21 cellular contexts compared by ENCODE assay signal in genomic region chr2:169007941-169008340, GRCh38. TPM values are rescaled to one million over a fixed set of nuclear protein-coding genes. Genes with fewer than 3 reads are reported as not detected.
DNase-seq lines count a peak whose midpoint lies in the region; ATAC-seq, FAIRE-seq and TF ChIP-seq lines count a peak whose summit lies in the region.
"Had no signal": no experiment of that assay in that cellular context is flagged by ENCODE, and none has a peak within 500 bp of the region (broad histone marks: within the 10 kb centered on the region; RNA-seq: fewer than 3 reads in every experiment).

No MANE protein-coding gene starts in this region.

- no peak overlapping the region for H3K14ac ChIP-seq in H1 (ENCODE audit: insufficient read length)

- H2BK5ac ChIP-seq in H1 (ENCODE audit: low read depth, low read length), result no peak overlapping the region

- H4K20me1 ChIP-seq in BLaER1 treated with 17β-estradiol and CSF1 and Interleukin-3, amounts not matched to agents 10 nM and 100 nM, result no peaks in the 10 kb centered on the region
- H4K20me1 ChIP-seq in H1 (replicated peaks in 1 of 2; ENCODE audit: control insufficient read depth in 1 of 2, insufficient read depth in 2 of 2, low read length in 2 of 2), result no peaks in the 10 kb centered on the region

- FAIRE-seq in H1 (lab: Jason Lieb, UNC), result no peak
- FAIRE-seq: GM19239, HepG2 had no signal

- H4K91ac ChIP-seq in H1 (replicated peaks; ENCODE audit: insufficient read length, low read length), result no peak overlapping the region

- no peak overlapping the region for H3K56ac ChIP-seq in H1 (replicated peaks; ENCODE audit: insufficient read length, low read depth, low read length)

- H2AK5ac ChIP-seq in H1 (ENCODE audit: low read depth, low read length), result no peak overlapping the region

- H2BK12ac ChIP-seq in H1 (ENCODE audit: low read depth, low read length), result no peak overlapping the region

- peak overlapping the region in 1 of 11 experiments; percentile 30; a peak in 1 of 22 replicates for H3K27ac ChIP-seq in BLaER1 treated with 17β-estradiol and CSF1 and Interleukin-3, amounts not matched to agents 10 nM and 100 nM
- H3K27ac ChIP-seq in H1 (ENCODE audit: low read depth, low read length) (no peak overlapping the region), stomach (no peak overlapping the region), gastroesophageal sphincter (no peak overlapping the region)

- no peak for TF ChIP-seq EP300 in H1 (IDR thresholded peaks at IDR 0.05; ENCODE audit: borderline replicate concordance in 1 of 2, low read depth in 2 of 2, low read length in 2 of 2)
- no peak for TF ChIP-seq EP300 in stomach (IDR thresholded peaks at IDR 0.05)
- no peak for TF ChIP-seq EP300 in gastroesophageal sphincter (IDR thresholded peaks at IDR 0.05)

- H2BK120ac ChIP-seq in H1 (replicated peaks; ENCODE audit: low read depth, low read length), result no peak overlapping the region

- H3K4me2 ChIP-seq in BLaER1 treated with 17β-estradiol and CSF1 and Interleukin-3, amounts not matched to agents 10 nM and 100 nM, result peak overlapping the region; percentile 21 to 82 (median 59); a peak in 20 of 22 replicates
- H3K4me2 ChIP-seq in H1 (ENCODE audit: insufficient read depth in 1 of 2, low read depth in 2 of 2, low read length in 2 of 2), result no peak overlapping the region

- H4K8ac ChIP-seq in H1 (ENCODE audit: extremely low read depth, insufficient read depth, low read length), result no peak overlapping the region

- POLR2A ChIA-PET in H1 (lab: Charles Lee; ENCODE audit: partially characterized antibody), result no interaction called here

- H2BK20ac ChIP-seq in H1 (ENCODE audit: low read length), result no peak overlapping the region

- H3K4ac ChIP-seq in H1 (replicated peaks; ENCODE audit: insufficient read length, low read depth, low read length), result no peak overlapping the region

- no peak for TF ChIP-seq POLR2A in H1 (IDR thresholded peaks at IDR 0.05; ENCODE audit: control extremely low read depth in 1 of 2, low read depth in 2 of 2, low read length in 2 of 2)
- TF ChIP-seq POLR2A in stomach (IDR thresholded peaks at IDR 0.05), result no peak
- TF ChIP-seq POLR2A in gastroesophageal sphincter (IDR thresholded peaks at IDR 0.05), result no peak

- TF ChIP-seq RAD21 in H1 (IDR thresholded peaks at IDR 0.05 in 1 of 2, conservative IDR thresholded peaks at IDR 0.05 in 1 of 2; ENCODE audit: low read depth in 2 of 2, low read length in 2 of 2), result no peak

- H3K23me2 ChIP-seq in H1 (ENCODE audit: low read depth, low read length), result no peaks in the 10 kb centered on the region

- ATAC-seq in HG03159 (IDR thresholded peaks at IDR 0.05; ENCODE audit: unreplicated experiment), result peak; percentile 58
- no peak for ATAC-seq in gastroesophageal sphincter
- ATAC-seq: HCT116, HepG2 had no signal

- H2AFZ ChIP-seq in H1 (ENCODE audit: low read length), result peak overlapping the region; percentile 85

- peaks cover 10 to 24% (median 19%) of the 10 kb centered on the region in 10 experiments for H3K4me1 ChIP-seq in BLaER1 treated with 17β-estradiol and CSF1 and Interleukin-3, amounts not matched to agents 10 nM and 100 nM
- H3K4me1 ChIP-seq in H1 (replicated peaks in 1 of 4; ENCODE audit: control insufficient read depth in 3 of 4, insufficient read depth in 4 of 4, low read length in 3 of 4) (peaks cover 0 to 4% (median 3%) of the 10 kb centered on the region in 4 experiments; a peak in 1 of 7 replicates), stomach (peaks cover 0 to 5% (median 0%) of the 10 kb centered on the region in 4 donors), gastroesophageal sphincter (no peaks in the 10 kb centered on the region)

- no peak overlapping the region for H3K4me3 ChIP-seq in BLaER1 treated with 17β-estradiol and CSF1 and Interleukin-3, amounts not matched to agents 10 nM and 100 nM
- H3K4me3 ChIP-seq in H1 (ENCODE audit: extremely low read depth in 1 of 4, insufficient read depth in 2 of 4, low read depth in 3 of 4, low read length in 4 of 4), result no peak overlapping the region
- H3K4me3 ChIP-seq in stomach, result no peak overlapping the region
- H3K4me3 ChIP-seq in gastroesophageal sphincter, result no peak overlapping the region

- H3K9ac ChIP-seq in BLaER1 treated with 17β-estradiol and CSF1 and Interleukin-3, amounts not matched to agents 10 nM and 100 nM, result no peak overlapping the region
- H3K9ac ChIP-seq in H1 (replicated peaks in 1 of 4; ENCODE audit: extremely low read depth in 1 of 4, low read depth in 3 of 4, low read length in 3 of 4), result no peak overlapping the region

- H3K18ac ChIP-seq in H1 (ENCODE audit: extremely low read depth, low read length), result no peak overlapping the region

- no peak overlapping the region; the same call in none of the 2 replicates for H2BK15ac ChIP-seq in H1 (ENCODE audit: low read length)

- no peaks in the 10 kb centered on the region for H3K79me1 ChIP-seq in H1 (ENCODE audit: low read depth, low read length)

- peak; percentile 36 for DNase-seq in MV-4-11 (lab: John Stamatoyannopoulos, UW)
- no peak for DNase-seq in H1 (ENCODE audit: low read depth in 1 of 2, low spot score in 2 of 2)
- no peak for DNase-seq in DMS114 treated with DMSO at 0.1 percent for 48 hours (lab: John Stamatoyannopoulos, UW; ENCODE audit: unreplicated experiment)
- DNase-seq in stomach, result no peak
- DNase-seq: ACHN; AML-193; Caco-2; CD4-positive, CD25-positive, alpha-beta regulatory T cell; EL; NCI-H1436; NCI-H2029; OCI-M1; SIG-M5 had no signal

- 66% methylated on average over 2 of the region's 2 CpGs; no CpG with 5 or more reads in 1 of the 2 experiments for WGBS in H1 (ENCODE audit: extremely low coverage in 1 of 2, insufficient coverage in 1 of 2, insufficient read length in 1 of 2, insufficient replicate concordance in 2 of 2, low coverage in 1 of 2, low lambda C conversion rate in 2 of 2, missing lambda C conversion rate in 1 of 2), 2 experiments
- WGBS in stomach, 5 donors, result 80 to 95% (median 86%) methylated on average over 2 of the region's 2 CpGs
- WGBS in gastroesophageal sphincter (ENCODE audit: low coverage in 1 of 2), 2 donors, result 72 to 73% methylated on average over 2 of the region's 2 CpGs

- no peaks in the 10 kb centered on the region for H3K36me3 ChIP-seq in BLaER1 treated with 17β-estradiol and CSF1 and Interleukin-3, amounts not matched to agents 10 nM and 100 nM
- H3K36me3 ChIP-seq in H1 (ENCODE audit: control insufficient read depth in 2 of 4, insufficient read depth in 4 of 4, low read length in 3 of 4), result no peaks in the 10 kb centered on the region
- no peaks in the 10 kb centered on the region for H3K36me3 ChIP-seq in stomach
- H3K36me3 ChIP-seq in gastroesophageal sphincter, result no peaks in the 10 kb centered on the region

- no peak overlapping the region for H4K5ac ChIP-seq in H1 (ENCODE audit: insufficient read length, low read depth, low read length)

- CTCF ChIA-PET in H1 (lab: Charles Lee; ENCODE audit: partially characterized antibody), result no interaction called here

- TF ChIP-seq CTCF in H1 (IDR thresholded peaks at IDR 0.05; ENCODE audit: control extremely low read depth in 1 of 3, insufficient read depth in 1 of 3, low read depth in 1 of 3, low read length in 3 of 3) (no peak), stomach (IDR thresholded peaks at IDR 0.05) (no peak), gastroesophageal sphincter (IDR thresholded peaks at IDR 0.05) (no peak)

- H3K23ac ChIP-seq in H1 (ENCODE audit: insufficient read length), result no peak overlapping the region

- no peaks in the 10 kb centered on the region for H3K79me2 ChIP-seq in H1 (ENCODE audit: control insufficient read depth in 1 of 2, insufficient read depth in 2 of 2, low read length in 2 of 2)

- peaks cover 0 to 27% (median 10%) of the 10 kb centered on the region in 11 experiments; a peak in 13 of 22 replicates for H3K9me3 ChIP-seq in BLaER1 treated with 17β-estradiol and CSF1 and Interleukin-3, amounts not matched to agents 10 nM and 100 nM (replicated peaks in 1 of 11)
- H3K9me3 ChIP-seq in H1 (ENCODE audit: insufficient read depth in 2 of 2, low read depth in 1 of 2, low read length in 1 of 2) (no peaks in the 10 kb centered on the region), stomach (no peaks in the 10 kb centered on the region), gastroesophageal sphincter (no peaks in the 10 kb centered on the region)
- H3K9me3 ChIP-seq: Caco-2 had no signal

- peaks cover 0 to 83% (median 5%) of the 10 kb centered on the region in 11 experiments; a peak in 10 of 22 replicates for H3K27me3 ChIP-seq in BLaER1 treated with 17β-estradiol and CSF1 and Interleukin-3, amounts not matched to agents 10 nM and 100 nM
- H3K27me3 ChIP-seq in H1 (replicated peaks in 1 of 4; ENCODE audit: control insufficient read depth in 3 of 4, extremely low read depth in 1 of 4, insufficient read depth in 3 of 4, low read length in 3 of 4) (no peaks in the 10 kb centered on the region), stomach (no peaks in the 10 kb centered on the region), gastroesophageal sphincter (no peaks in the 10 kb centered on the region)

- intact Hi-C loops in stomach (cut with DNase I; ENCODE audit: low total_unique reads), result no loop called here

TF ChIP-seq in H1, 55 proteins besides CTCF, POLR2A, EP300 and RAD21:
- no peak for TF ChIP-seq NANOG (IDR thresholded peaks at IDR 0.05; ENCODE audit: insufficient read depth, low read depth, low read length, poor library complexity, severe bottlenecking)
- no peak for TF ChIP-seq RNF2 (IDR thresholded peaks at IDR 0.05; ENCODE audit: borderline replicate concordance, low read depth, low read length, missing control alignments, poor library complexity, severe bottlenecking)
- no peak for TF ChIP-seq ZNF274 (IDR thresholded peaks at IDR 0.05; ENCODE audit: borderline replicate concordance, extremely low read depth, low read length)
TF ChIP-seq in H1: peak in this region for 0.

RNA-seq across cellular contexts. Expression of gene ABCB11, which starts 23.2 kb away (rescaled TPM):
- not detected in 2 replicates for total RNA-seq in H1 (2021; fragmentation: NEBNext Ultra II Directional; extraction: Animal tissue kit (Norgen Biotek cat#: 25700))
- polyA plus RNA-seq in H1 (2011; rRNA removed), result not detected in 2 replicates
- polyA plus RNA-seq in H1 (2011; cell fraction: cytosol; rRNA removed), result not detected
- not detected for polyA plus RNA-seq in H1 (2011; cell fraction: nucleus; rRNA removed)
- polyA plus RNA-seq in H1 (2012, experiment 1 of 2), result not detected in 4 replicates
- polyA plus RNA-seq in H1 (2012, experiment 2 of 2), result not detected
- 0.02 TPM for polyA plus RNA-seq in H1 (2013, experiment 1 of 2)
- 0.02 TPM for polyA plus RNA-seq in H1 (2013, experiment 2 of 2)
- polyA minus RNA-seq in H1 (2011; rRNA and poly(A)+ RNA removed), result 0.06 TPM in 1 of 2 replicates, not detected in the other
- not detected for polyA minus RNA-seq in H1 (2011; cell fraction: cytosol; rRNA and poly(A)+ RNA removed)
- not detected for polyA minus RNA-seq in H1 (2011; cell fraction: nucleus; rRNA and poly(A)+ RNA removed)
- under 1 TPM in 2 of 5 donors, not detected in 3; 0.18 to 0.58 TPM for total RNA-seq in stomach
- polyA plus RNA-seq in stomach, result not detected
- under 1 TPM in 1 of 4 donors, not detected in 3; 0.13 TPM for total RNA-seq in gastroesophageal sphincter
- total RNA-seq: Caco-2; CD4-positive, CD25-positive, alpha-beta regulatory T cell; HepG2; NCI-H460; RPMI7951 had no signal
- polyA plus RNA-seq: CD4-positive, CD25-positive, alpha-beta regulatory T cell; HepG2 had no signal

Comparison
In these comparisons a context has a peak if more than half of its experiments do, and no peak if none do; other contexts are left out.
1. H3K4me2 ChIP-seq: peak in BLaER1 treated with 17β-estradiol and CSF1 and Interleukin-3, amounts not matched to agents 10 nM and 100 nM (11 of 11); none in H1 (0 of 2).